19 cellular contexts compared by ENCODE assay signal in genomic region chr3:20100106-20100605, GRCh38. TPM values are rescaled to one million over a fixed set of nuclear protein-coding genes. Genes with fewer than 3 reads are reported as not detected.
DNase-seq lines count a peak whose midpoint lies in the region; ATAC-seq and TF ChIP-seq lines count a peak whose summit lies in the region.
"Had no signal": no experiment of that assay in that cellular context is flagged by ENCODE, and none has a peak within 500 bp of the region (broad histone marks: within the 10 kb centered on the region; RNA-seq: fewer than 3 reads in every experiment).

No MANE protein-coding gene starts in this region.

- H3K27ac ChIP-seq in substantia nigra (ENCODE audit: low read depth, low read length, poor library complexity, severe bottlenecking) = peak overlapping the region; percentile 74
- no peak overlapping the region for H3K27ac ChIP-seq in left ventricle myocardium inferior (replicated peaks)
- H3K27ac ChIP-seq: gastroesophageal sphincter had no signal

- CTCF ChIA-PET in activated CD4-positive, alpha-beta T cell treated with anti-CD3 and anti-CD28 coated beads for 36 hours (lab: Charles Lee) = interaction anchor here (0.6 kb wide), 1 partner anchor 123 kb away, joined by 3 read pairs; no protein-coding TSS in a partner anchor
- CTCF ChIA-PET in activated CD4-positive, alpha-beta memory T cell treated with anti-CD3 and anti-CD28 coated beads, Interleukin-2, amount 10 ng/mL, durations not matched to agents 7 days and 5 days (lab: Charles Lee) = interaction anchor here (0.7 to 1.4 kb wide), 2 partner anchors 32 to 47 kb away, joined by 3 read pairs; no protein-coding TSS in a partner anchor

- H3K9me3 Mint-ChIP-seq in activated CD4-positive, alpha-beta T cell treated with anti-CD3 and anti-CD28 coated beads for 36 hours (ENCODE audit: low read depth) = no peaks in the 10 kb centered on the region
- H3K9me3 Mint-ChIP-seq in activated CD4-positive, alpha-beta memory T cell treated with anti-CD3 and anti-CD28 coated beads, Interleukin-2, amount 10 ng/mL, durations not matched to agents 7 days and 5 days = no peaks in the 10 kb centered on the region
- H3K9me3 Mint-ChIP-seq: dendritic cell treated with granulocyte-macrophage colony-stimulating factor and Interleukin-4, amounts not matched to agents 40 ng/mL and 50 ng/mL, for 4 days had no signal

- H3K9me3 ChIP-seq in left ventricle myocardium inferior (replicated peaks) = no peaks in the 10 kb centered on the region
- H3K9me3 ChIP-seq: gastroesophageal sphincter, SK-N-SH had no signal

- POLR2A ChIA-PET in activated CD4-positive, alpha-beta T cell treated with anti-CD3 and anti-CD28 coated beads for 36 hours (lab: Charles Lee) = no interaction called here
- POLR2A ChIA-PET in activated CD4-positive, alpha-beta memory T cell treated with anti-CD3 and anti-CD28 coated beads, Interleukin-2, amount 10 ng/mL, durations not matched to agents 7 days and 5 days (lab: Charles Lee) = interaction anchor here (0.9 to 11.1 kb wide), 3 partner anchors 23 to 152 kb away, joined by 4 to 214 read pairs (median 6); partner anchors contain the start of gene KAT2B

- no peak overlapping the region for H3K4me3 ChIP-seq in left ventricle myocardium inferior
- H3K4me3 ChIP-seq: gastroesophageal sphincter, skin epidermis had no signal

- DNase-seq in activated CD4-positive, alpha-beta T cell treated with anti-CD3 and anti-CD28 coated beads for 36 hours = no peak
- DNase-seq in activated CD4-positive, alpha-beta T cell treated with anti-CD3 and anti-CD28 coated beads, Interleukin-2, amount 50 U/mL, for 1 hour = no peak
- no peak for DNase-seq in activated CD4-positive, alpha-beta memory T cell treated with anti-CD3 and anti-CD28 coated beads, Interleukin-2, amount 10 ng/mL, durations not matched to agents 7 days and 5 days
- DNase-seq in inferior parietal cortex (ENCODE audit: extremely low spot score) (peak; percentile 62), substantia nigra (lab: John Stamatoyannopoulos, UW) (peak in 1 of 49 donors; percentile 16), left ventricle myocardium inferior (no peak)
- DNase-seq: activated gamma-delta T cell; DMS79; erythroblast; NCI-H1105; posterior cingulate gyrus; SK-N-SH; stimulated activated CD4-positive, alpha-beta T cell treated with anti-CD3 and anti-CD28 coated beads, Interleukin-4, amount 100 ng/mL, for 24 hours had no signal

- H3K4me3 Mint-ChIP-seq in activated CD4-positive, alpha-beta T cell treated with anti-CD3 and anti-CD28 coated beads for 36 hours = no peak overlapping the region
- peak overlapping the region; percentile 60 for H3K4me3 Mint-ChIP-seq in activated CD4-positive, alpha-beta memory T cell treated with anti-CD3 and anti-CD28 coated beads, Interleukin-2, amount 10 ng/mL, durations not matched to agents 7 days and 5 days
- H3K4me3 Mint-ChIP-seq: dendritic cell treated with granulocyte-macrophage colony-stimulating factor and Interleukin-4, amounts not matched to agents 40 ng/mL and 50 ng/mL, for 4 days had no signal

- peak overlapping the region; percentile 32 for H3K27ac Mint-ChIP-seq in activated CD4-positive, alpha-beta T cell treated with anti-CD3 and anti-CD28 coated beads for 36 hours
- H3K27ac Mint-ChIP-seq in activated CD4-positive, alpha-beta memory T cell treated with anti-CD3 and anti-CD28 coated beads, Interleukin-2, amount 10 ng/mL, durations not matched to agents 7 days and 5 days = peak overlapping the region; percentile 94
- H3K27ac Mint-ChIP-seq: dendritic cell treated with granulocyte-macrophage colony-stimulating factor and Interleukin-4, amounts not matched to agents 40 ng/mL and 50 ng/mL, for 4 days had no signal

- peaks cover 14% of the 10 kb centered on the region for H3K36me3 ChIP-seq in left ventricle myocardium inferior

- H3K36me3 Mint-ChIP-seq in activated CD4-positive, alpha-beta T cell treated with anti-CD3 and anti-CD28 coated beads for 36 hours (ENCODE audit: low read depth) = peaks cover 18% of the 10 kb centered on the region
- peaks cover 79% of the 10 kb centered on the region for H3K36me3 Mint-ChIP-seq in activated CD4-positive, alpha-beta memory T cell treated with anti-CD3 and anti-CD28 coated beads, Interleukin-2, amount 10 ng/mL, durations not matched to agents 7 days and 5 days (ENCODE audit: low read depth)

- no peak for TF ChIP-seq CTCF in left ventricle myocardium inferior (IDR thresholded peaks at IDR 0.05; ENCODE audit: borderline replicate concordance)

- H3K27me3 ChIP-seq in left ventricle myocardium inferior (ENCODE audit: low read depth) = no peaks in the 10 kb centered on the region
- H3K27me3 ChIP-seq: gastroesophageal sphincter had no signal

- no peak for ATAC-seq in activated CD4-positive, alpha-beta T cell treated with anti-CD3 and anti-CD28 coated beads for 36 hours
- ATAC-seq in GM21723 (IDR thresholded peaks at IDR 0.05; ENCODE audit: unreplicated experiment) (no peak), GM19351 (IDR thresholded peaks at IDR 0.05; ENCODE audit: unreplicated experiment) (no peak)
- ATAC-seq: gastroesophageal sphincter, Panc1 had no signal

- H3K27me3 Mint-ChIP-seq in activated CD4-positive, alpha-beta T cell treated with anti-CD3 and anti-CD28 coated beads for 36 hours = no peaks in the 10 kb centered on the region
- H3K27me3 Mint-ChIP-seq in activated CD4-positive, alpha-beta memory T cell treated with anti-CD3 and anti-CD28 coated beads, Interleukin-2, amount 10 ng/mL, durations not matched to agents 7 days and 5 days = no peaks in the 10 kb centered on the region
- H3K27me3 Mint-ChIP-seq: dendritic cell treated with granulocyte-macrophage colony-stimulating factor and Interleukin-4, amounts not matched to agents 40 ng/mL and 50 ng/mL, for 4 days had no signal

- peaks cover 28% of the 10 kb centered on the region for H3K4me1 Mint-ChIP-seq in activated CD4-positive, alpha-beta T cell treated with anti-CD3 and anti-CD28 coated beads for 36 hours
- peaks cover 78% of the 10 kb centered on the region for H3K4me1 Mint-ChIP-seq in activated CD4-positive, alpha-beta memory T cell treated with anti-CD3 and anti-CD28 coated beads, Interleukin-2, amount 10 ng/mL, durations not matched to agents 7 days and 5 days

- H3K4me1 ChIP-seq in left ventricle myocardium inferior = peaks cover 25% of the 10 kb centered on the region

- intact Hi-C loops in activated CD4-positive, alpha-beta T cell treated with anti-CD3 and anti-CD28 coated beads for 36 hours (cut with DNase I, micrococcal nuclease) = loop anchor here in 1 of 2 experiments (5.0 kb wide), 1 partner anchor 168 kb away; the partner anchor contains the start of gene EFHB
- intact Hi-C loops in left ventricle myocardium inferior (cut with micrococcal nuclease) = no loop called here

RNA-seq across cellular contexts. Expression of gene KAT2B, which starts 59.9 kb away (rescaled TPM):
- 10 to 100 TPM; 17.2 to 18.5 TPM for total RNA-seq in activated CD4-positive, alpha-beta T cell treated with anti-CD3 and anti-CD28 coated beads for 36 hours
- total RNA-seq in activated CD4-positive, alpha-beta memory T cell treated with anti-CD3 and anti-CD28 coated beads, Interleukin-2, amount 10 ng/mL, durations not matched to agents 7 days and 5 days = 100 to 1,000 TPM; 129 to 134 TPM
- 94.3 TPM for total RNA-seq in left ventricle myocardium inferior
